27 cellular contexts compared by ENCODE assay signal in genomic region chr2:200600549-200601212, GRCh38.
DNase-seq lines count a peak whose midpoint lies in the region; ATAC-seq lines count a peak whose summit lies in the region.
"Had no signal": no experiment of that assay in that cellular context is flagged by ENCODE, and none has a peak within 500 bp of the region (broad histone marks: within the 10 kb centered on the region; RNA-seq: fewer than 3 reads in every experiment).

No MANE protein-coding gene starts in this region.

- no peaks in the 10 kb centered on the region for H3K27me3 ChIP-seq in adipocyte (replicated peaks; ENCODE audit: control insufficient read depth, insufficient read depth, low read length)
- H3K27me3 ChIP-seq: BLaER1 treated with 17β-estradiol and CSF1 and Interleukin-3, amounts not matched to agents 10 nM and 100 nM; body of pancreas; Peyer's patch; suprapubic skin; vagina had no signal

- no peaks in the 10 kb centered on the region for H3K4me1 Mint-ChIP-seq in activated naive CD8-positive, alpha-beta T cell treated with anti-CD3 and anti-CD28 coated beads, Interleukin-2, amount 50 U/mL, for 24 hours
- H3K4me1 Mint-ChIP-seq: activated B cell treated with CpG ODN at 0.5 μM for 24 hours; stimulated activated naive B cell treated with anti-CD40 and anti-IgM and Interleukin-4, amounts not matched to agents 10 μg/mL and 1 μg/mL and 100 μg/mL, for 72 hours had no signal

- no peak overlapping the region for H3K4me3 Mint-ChIP-seq in activated naive CD8-positive, alpha-beta T cell treated with anti-CD3 and anti-CD28 coated beads, Interleukin-2, amount 50 U/mL, for 24 hours
- H3K4me3 Mint-ChIP-seq: activated B cell treated with CpG ODN at 0.5 μM for 24 hours; activated naive CD8-positive, alpha-beta T cell; natural killer cell; stimulated activated naive B cell treated with anti-CD40 and anti-IgM and Interleukin-4, amounts not matched to agents 10 μg/mL and 1 μg/mL and 100 μg/mL, for 72 hours had no signal

- no peak for ATAC-seq in activated naive CD8-positive, alpha-beta T cell treated with anti-CD3 and anti-CD28 coated beads, Interleukin-2, amount 50 U/mL, for 24 hours
- no peak for ATAC-seq in HG02610 (IDR thresholded peaks at IDR 0.05; ENCODE audit: unreplicated experiment)
- ATAC-seq: body of pancreas; natural killer cell; stimulated activated naive B cell treated with anti-CD40 and anti-IgM and Interleukin-4, amounts not matched to agents 10 μg/mL and 1 μg/mL and 100 μg/mL, for 72 hours had no signal

- DNase-seq in EH (ENCODE audit: low read depth) (peak; percentile 68), NCI-H2227 (lab: John Stamatoyannopoulos, UW; ENCODE audit: unreplicated experiment) (peak; percentile 47), adipocyte (ENCODE audit: low read depth) (peak; percentile 48), kidney glomerular epithelial cell (lab: John Stamatoyannopoulos, UW) (peak; percentile 20), globus pallidus (ENCODE audit: low spot score) (no peak), NCI-H2029 (lab: John Stamatoyannopoulos, UW) (no peak)
- DNase-seq in activated naive CD8-positive, alpha-beta T cell treated with anti-CD3 and anti-CD28 coated beads, Interleukin-2, amount 50 U/mL, for 24 hours = no peak
- DNase-seq: activated B cell treated with CpG ODN at 0.5 μM for 24 hours; body of pancreas; COR-L47; DMS79 treated with DMSO at 0.1 percent for 48 hours; left ventricle myocardium inferior; natural killer cell; NCI-H1092 treated with DMSO at 0.1 percent for 48 hours; NCI-H2081 treated with DMSO at 0.1 percent for 48 hours; NCI-H524; NK-92 treated with Interleukin-12 subunit alpha and Interleukin-12 subunit beta, amount 100 ng/mL, for 24 hours; Peyer's patch; retina; stimulated activated CD4-positive, alpha-beta T cell treated with anti-CD3 and anti-CD28 coated beads, Interleukin-4, amount 100 ng/mL, for 24 hours; stimulated activated naive B cell treated with anti-CD40 and anti-IgM and Interleukin-4, amounts not matched to agents 10 μg/mL and 1 μg/mL and 100 μg/mL, for 72 hours had no signal

- no peak overlapping the region for H3K4me3 ChIP-seq in adipocyte (ENCODE audit: low read length)
- H3K4me3 ChIP-seq: BLaER1 treated with 17β-estradiol and CSF1 and Interleukin-3, amounts not matched to agents 10 nM and 100 nM; body of pancreas; left ventricle myocardium inferior; Peyer's patch; SK-N-MC; suprapubic skin; vagina had no signal

- H3K4me1 ChIP-seq in adipocyte (ENCODE audit: control insufficient read depth, insufficient read depth, low read length) = peaks cover 31% of the 10 kb centered on the region
- H3K4me1 ChIP-seq: BLaER1 treated with 17β-estradiol and CSF1 and Interleukin-3, amounts not matched to agents 10 nM and 100 nM; left ventricle myocardium inferior; Peyer's patch; suprapubic skin; vagina had no signal

- no peak overlapping the region for H3K9ac ChIP-seq in adipocyte (ENCODE audit: low read length)
- H3K9ac ChIP-seq: BLaER1 treated with 17β-estradiol and CSF1 and Interleukin-3, amounts not matched to agents 10 nM and 100 nM had no signal

- H3K36me3 ChIP-seq in adipocyte (ENCODE audit: control insufficient read depth, insufficient read depth, low read length, severe bottlenecking) = peaks cover 95% of the 10 kb centered on the region
- H3K36me3 ChIP-seq: BLaER1 treated with 17β-estradiol and CSF1 and Interleukin-3, amounts not matched to agents 10 nM and 100 nM; left ventricle myocardium inferior; Peyer's patch had no signal

- no peak overlapping the region for H3K27ac Mint-ChIP-seq in activated naive CD8-positive, alpha-beta T cell treated with anti-CD3 and anti-CD28 coated beads, Interleukin-2, amount 50 U/mL, for 24 hours
- H3K27ac Mint-ChIP-seq: activated B cell treated with CpG ODN at 0.5 μM for 24 hours; activated naive CD8-positive, alpha-beta T cell; natural killer cell; stimulated activated naive B cell treated with anti-CD40 and anti-IgM and Interleukin-4, amounts not matched to agents 10 μg/mL and 1 μg/mL and 100 μg/mL, for 72 hours had no signal

- H3K36me3 Mint-ChIP-seq in activated naive CD8-positive, alpha-beta T cell treated with anti-CD3 and anti-CD28 coated beads, Interleukin-2, amount 50 U/mL, for 24 hours (ENCODE audit: low read depth) = no peaks in the 10 kb centered on the region
- H3K36me3 Mint-ChIP-seq: activated naive CD8-positive, alpha-beta T cell; natural killer cell; stimulated activated naive B cell treated with anti-CD40 and anti-IgM and Interleukin-4, amounts not matched to agents 10 μg/mL and 1 μg/mL and 100 μg/mL, for 72 hours had no signal

- H3K27me3 Mint-ChIP-seq in activated naive CD8-positive, alpha-beta T cell treated with anti-CD3 and anti-CD28 coated beads, Interleukin-2, amount 50 U/mL, for 24 hours = no peaks in the 10 kb centered on the region
- H3K27me3 Mint-ChIP-seq: stimulated activated naive B cell treated with anti-CD40 and anti-IgM and Interleukin-4, amounts not matched to agents 10 μg/mL and 1 μg/mL and 100 μg/mL, for 72 hours had no signal

- H3K9me3 Mint-ChIP-seq in activated naive CD8-positive, alpha-beta T cell treated with anti-CD3 and anti-CD28 coated beads, Interleukin-2, amount 50 U/mL, for 24 hours = no peaks in the 10 kb centered on the region
- H3K9me3 Mint-ChIP-seq: activated B cell treated with CpG ODN at 0.5 μM for 24 hours; natural killer cell; stimulated activated naive B cell treated with anti-CD40 and anti-IgM and Interleukin-4, amounts not matched to agents 10 μg/mL and 1 μg/mL and 100 μg/mL, for 72 hours had no signal

- no peaks in the 10 kb centered on the region for H3K9me3 ChIP-seq in adipocyte (ENCODE audit: control insufficient read depth, low read length)
- H3K9me3 ChIP-seq: body of pancreas, left ventricle myocardium inferior, Peyer's patch, suprapubic skin, vagina had no signal

Comparison
In these comparisons a context has a peak if more than half of its experiments do, and no peak if none do; other contexts are left out.
1. DNase-seq: peak in EH (single experiment), NCI-H2227 (single experiment), adipocyte (single experiment) and kidney glomerular epithelial cell (single experiment); none in activated naive CD8-positive, alpha-beta T cell treated with anti-CD3 and anti-CD28 coated beads, Interleukin-2, amount 50 U/mL, for 24 hours (single experiment), globus pallidus (single experiment) and NCI-H2029 (single experiment).